In the genomic region with DNA sequence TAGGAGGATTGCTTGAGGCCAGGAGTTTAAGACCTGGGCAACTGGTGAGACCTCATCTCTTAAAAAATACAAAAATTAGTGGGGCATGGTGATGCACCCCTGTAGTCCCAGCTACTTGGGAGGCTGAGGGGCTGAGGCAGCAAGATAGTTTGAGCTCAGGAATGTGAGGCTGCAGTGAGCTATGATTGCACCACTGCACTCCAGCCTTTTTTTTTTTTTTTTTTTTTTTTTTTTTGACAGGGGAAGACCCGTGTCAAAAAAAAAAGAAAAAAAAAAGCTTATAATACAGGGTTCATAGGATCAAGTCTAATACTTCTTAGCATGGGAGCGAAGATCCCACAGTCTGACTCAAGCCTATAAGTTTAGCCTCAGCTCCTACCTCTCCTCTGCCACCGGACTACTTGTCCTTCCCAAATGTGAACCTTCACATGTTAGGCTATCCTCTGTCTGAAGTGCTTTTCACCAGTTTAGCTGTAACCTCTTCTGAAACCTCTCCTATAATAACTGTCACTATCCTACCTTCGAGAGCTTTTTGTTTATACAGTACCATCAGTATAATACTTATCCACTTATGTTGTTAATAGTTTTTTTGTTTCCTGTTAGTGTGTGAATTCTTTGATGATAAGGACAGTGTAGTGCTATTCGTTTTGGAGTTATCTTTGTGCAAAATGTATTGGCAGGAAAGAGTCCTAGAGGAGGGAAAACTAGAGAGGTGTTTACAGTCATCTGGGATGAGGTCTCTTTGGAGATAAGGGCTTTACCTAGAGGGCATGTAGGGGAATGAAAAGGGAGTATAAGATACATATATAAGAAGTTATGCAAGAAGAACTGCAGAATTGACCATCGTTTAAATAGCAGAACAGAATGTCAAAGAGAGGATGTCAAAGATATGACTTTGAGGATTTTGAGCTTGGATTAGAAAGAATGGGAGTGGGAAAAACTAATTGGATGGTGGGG, we compare ENCODE assay signal across 16 cellular contexts.
"Had no signal": no experiment of that assay in that cellular context is flagged by ENCODE, and none has a peak within 500 bp of the region (broad histone marks: within the 10 kb centered on the region; RNA-seq: fewer than 3 reads in every experiment).

No MANE protein-coding gene starts in this region.

- H3K9me3 ChIP-seq: ascending aorta, right atrium auricular region, transverse colon had no signal

- H3K27ac ChIP-seq: ascending aorta, right atrium auricular region, WERI-Rb-1 had no signal

- H3K27me3 Mint-ChIP-seq: activated CD4-positive, alpha-beta T cell treated with anti-CD3 and anti-CD28 coated beads for 36 hours; activated CD8-positive, alpha-beta T cell treated with anti-CD3 and anti-CD28 coated beads for 36 hours; activated naive CD8-positive, alpha-beta T cell treated with anti-CD3 and anti-CD28 coated beads, Interleukin-2, amount 50 U/mL, for 24 hours; naive B cell had no signal

- DNase-seq: activated CD4-positive, alpha-beta T cell treated with anti-CD3 and anti-CD28 coated beads for 36 hours; activated CD8-positive, alpha-beta memory T cell treated with anti-CD3 and anti-CD28 coated beads, Interleukin-2, amount 50 U/mL, for 4 hours; activated CD8-positive, alpha-beta T cell treated with anti-CD3 and anti-CD28 coated beads for 36 hours; activated gamma-delta T cell treated with Interleukin-2 at 50 U/mL for 16 hours; activated naive CD8-positive, alpha-beta T cell treated with anti-CD3 and anti-CD28 coated beads, Interleukin-2, amount 50 U/mL, for 24 hours; activated T-cell treated with anti-CD3 and anti-CD28 coated beads, Interleukin-2, amount 50 U/mL, for 72 hours; dorsolateral prefrontal cortex; midbrain; naive B cell; posterior cingulate gyrus; T1000; transverse colon; WERI-Rb-1 had no signal

- H3K36me3 ChIP-seq: transverse colon had no signal

- H3K27me3 ChIP-seq: ascending aorta, dorsolateral prefrontal cortex, right atrium auricular region, transverse colon had no signal

- H3K4me3 ChIP-seq: ascending aorta, dorsolateral prefrontal cortex, right atrium auricular region, smooth muscle cell, transverse colon had no signal

- H3K27ac Mint-ChIP-seq: activated CD4-positive, alpha-beta T cell treated with anti-CD3 and anti-CD28 coated beads for 36 hours; activated CD8-positive, alpha-beta T cell treated with anti-CD3 and anti-CD28 coated beads for 36 hours; activated naive CD8-positive, alpha-beta T cell treated with anti-CD3 and anti-CD28 coated beads, Interleukin-2, amount 50 U/mL, for 24 hours had no signal

- H3K9me3 Mint-ChIP-seq: activated CD8-positive, alpha-beta T cell treated with anti-CD3 and anti-CD28 coated beads for 36 hours; activated naive CD8-positive, alpha-beta T cell treated with anti-CD3 and anti-CD28 coated beads, Interleukin-2, amount 50 U/mL, for 24 hours; activated T-cell treated with anti-CD3 and anti-CD28 coated beads, Interleukin-2, amount 50 U/mL, for 72 hours; naive B cell had no signal

- H3K4me3 Mint-ChIP-seq: activated CD4-positive, alpha-beta T cell treated with anti-CD3 and anti-CD28 coated beads for 36 hours; activated CD8-positive, alpha-beta T cell treated with anti-CD3 and anti-CD28 coated beads for 36 hours; activated naive CD8-positive, alpha-beta T cell treated with anti-CD3 and anti-CD28 coated beads, Interleukin-2, amount 50 U/mL, for 24 hours; activated T-cell treated with anti-CD3 and anti-CD28 coated beads, Interleukin-2, amount 50 U/mL, for 72 hours; naive B cell had no signal
